ENCODE assay signal across 24 cellular contexts in the genomic region with DNA sequence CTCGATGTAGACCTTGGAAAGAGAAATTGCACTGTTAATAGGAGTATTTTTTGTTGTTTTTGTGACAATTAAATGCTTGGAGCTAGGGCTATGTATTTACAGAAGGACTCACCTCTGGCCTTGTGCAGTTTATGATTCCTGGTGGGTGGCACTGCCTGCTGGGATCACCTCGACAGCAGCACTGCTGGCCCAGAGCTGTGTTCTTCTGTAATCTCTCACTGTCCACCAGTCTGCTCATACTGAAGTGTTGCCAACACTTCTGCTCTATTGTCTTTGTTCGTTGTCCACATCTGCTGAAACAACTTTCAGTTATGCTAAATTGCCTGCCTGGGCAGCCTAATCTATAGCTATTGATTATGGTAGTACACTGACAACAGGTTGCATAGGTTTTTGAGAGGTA.
DNase-seq lines count a peak whose midpoint lies in the region; ATAC-seq, FAIRE-seq and TF ChIP-seq lines count a peak whose summit lies in the region.
"Had no signal": no experiment of that assay in that cellular context is flagged by ENCODE, and none has a peak within 500 bp of the region (broad histone marks: within the 10 kb centered on the region; RNA-seq: fewer than 3 reads in every experiment).

No MANE protein-coding gene starts in this region.

- no peak for DNase-seq in bronchial epithelial cell (ENCODE audit: low read depth)
- no peak for DNase-seq in left cardiac atrium
- no peak for DNase-seq in testis
- DNase-seq in NCI-H2227 (lab: John Stamatoyannopoulos, UW; ENCODE audit: unreplicated experiment), result no peak
- no peak for DNase-seq in nephron progenitor cell
- DNase-seq: activated CD4-positive, alpha-beta T cell treated with anti-CD3 and anti-CD28 coated beads, Interleukin-2, amount 10 ng/mL, durations not matched to agents 24 days and 14 days; activated naive CD4-positive, alpha-beta T cell treated with anti-CD3 and anti-CD28 coated beads for 36 hours; activated T-cell treated with anti-CD3 and anti-CD28 coated beads, Interleukin-2, amount 50 U/mL, for 48 hours; amniotic stem cell; dermis blood vessel endothelial cell; HCEC 1CT; NCI-H1694; psoas muscle; stimulated activated CD4-positive, alpha-beta T cell treated with anti-CD3 and anti-CD28 coated beads, Interleukin-2, amount 100 ng/mL, for 24 hours had no signal

- H3K9ac ChIP-seq in rectal smooth muscle tissue (ENCODE audit: low read length), result no peak overlapping the region

- H3K36me3 ChIP-seq in HEK293 (ENCODE audit: control insufficient read depth in 2 of 2, insufficient read depth in 1 of 2, low read length in 2 of 2) (no peaks in the 10 kb centered on the region), bronchial epithelial cell (ENCODE audit: control insufficient read depth, insufficient read depth, low read length) (no peaks in the 10 kb centered on the region), rectal smooth muscle tissue (ENCODE audit: control insufficient read depth, insufficient read depth, low read length) (no peaks in the 10 kb centered on the region), testis (ENCODE audit: low read depth, missing control alignments) (no peaks in the 10 kb centered on the region)
- H3K36me3 ChIP-seq: neutrophil, suprapubic skin, vagina had no signal

- FAIRE-seq in bronchial epithelial cell (lab: Jason Lieb, UNC), result peak; percentile 86

- H3K36me3 Mint-ChIP-seq in nephron progenitor cell (ENCODE audit: low read depth), result peaks cover 4% of the 10 kb centered on the region

- WGBS in testis, 2 donors, result 45 to 52% methylated on average over 3 of the region's 3 CpGs

- TF ChIP-seq POLR2A in testis (IDR thresholded peaks at IDR 0.05), result no peak

- H3K4me3 ChIP-seq in HEK293 (ENCODE audit: low read depth, low read length) (no peak overlapping the region), bronchial epithelial cell (ENCODE audit: low read depth, low read length) (no peak overlapping the region), rectal smooth muscle tissue (ENCODE audit: low read length) (no peak overlapping the region), testis (no peak overlapping the region)
- H3K4me3 ChIP-seq: lung, psoas muscle, smooth muscle cell, suprapubic skin, vagina had no signal

- intact Hi-C loops in left cardiac atrium (cut with DNase I), result no loop called here
- intact Hi-C loops in testis (cut with DNase I; ENCODE audit: low total_unique reads), result no loop called here

- peak; percentile 59 to 69 for ATAC-seq in left cardiac atrium
- ATAC-seq in GM21619 (IDR thresholded peaks at IDR 0.05; ENCODE audit: unreplicated experiment), result no peak
- ATAC-seq: psoas muscle had no signal

- H3K4me1 ChIP-seq in HEK293 (ENCODE audit: control insufficient read depth, insufficient read depth, low read length) (0 out of 2 replicates have a peak, but pooled peaks cover 2% of the 10 kb centered on the region), rectal smooth muscle tissue (ENCODE audit: control insufficient read depth, insufficient read depth, low read length) (peaks cover 21% of the 10 kb centered on the region), testis (no peaks in the 10 kb centered on the region)

- CTCF ChIA-PET in HEK293 (lab: Yijun Ruan, JAX), result interaction anchor here (0.7 to 2.7 kb wide), 3 partner anchors 24 to 86 kb away, joined by 3 to 19 read pairs (median 3); no protein-coding TSS in a partner anchor

- peaks cover 5% of the 10 kb centered on the region for H3K27me3 Mint-ChIP-seq in nephron progenitor cell (ENCODE audit: low read depth, poor library complexity)

- POLR2A ChIA-PET in HEK293 (lab: Yijun Ruan, JAX), result no interaction called here

- H3K27ac ChIP-seq in HEK293 (ENCODE audit: extremely low read depth, low read depth, low read length), result no peak overlapping the region
- H3K27ac ChIP-seq in rectal smooth muscle tissue (ENCODE audit: low read depth, low read length), result peak overlapping the region; percentile 38
- no peak overlapping the region for H3K27ac ChIP-seq in testis
- H3K27ac ChIP-seq: C4-2B, neutrophil, psoas muscle, suprapubic skin, vagina, VCaP had no signal

- H3K27me3 ChIP-seq in bronchial epithelial cell (ENCODE audit: control insufficient read depth, insufficient read depth, low read length), result no peaks in the 10 kb centered on the region
- no peaks in the 10 kb centered on the region for H3K27me3 ChIP-seq in rectal smooth muscle tissue (ENCODE audit: control insufficient read depth, insufficient read depth, low read length)
- H3K27me3 ChIP-seq in testis, result no peaks in the 10 kb centered on the region
- H3K27me3 ChIP-seq: suprapubic skin, vagina had no signal

- H3K27ac Mint-ChIP-seq in nephron progenitor cell, result no peak overlapping the region
- H3K27ac Mint-ChIP-seq: activated CD4-positive, alpha-beta T cell treated with anti-CD3 and anti-CD28 coated beads, Interleukin-2, amount 10 ng/mL, durations not matched to agents 24 days and 14 days; activated naive CD4-positive, alpha-beta T cell treated with anti-CD3 and anti-CD28 coated beads for 36 hours had no signal

- TF ChIP-seq CTCF in HEK293 (tag by site-specific recombination; IDR thresholded peaks at IDR 0.05) (no peak), bronchial epithelial cell (IDR thresholded peaks at IDR 0.05; ENCODE audit: insufficient read depth, low read length, severe bottlenecking) (no peak), testis (IDR thresholded peaks at IDR 0.05) (no peak), nephron progenitor cell (IDR thresholded peaks at IDR 0.05) (no peak)

- H3K9me3 ChIP-seq in HEK293 (ENCODE audit: control insufficient read depth, insufficient read depth, low read depth, low read length), result no peaks in the 10 kb centered on the region
- no peaks in the 10 kb centered on the region for H3K9me3 ChIP-seq in testis
- H3K9me3 ChIP-seq: neutrophil, psoas muscle, suprapubic skin, vagina had no signal

- no peaks in the 10 kb centered on the region for H3K9me3 Mint-ChIP-seq in nephron progenitor cell
- H3K9me3 Mint-ChIP-seq: activated CD4-positive, alpha-beta T cell treated with anti-CD3 and anti-CD28 coated beads, Interleukin-2, amount 10 ng/mL, durations not matched to agents 24 days and 14 days; activated naive CD4-positive, alpha-beta T cell treated with anti-CD3 and anti-CD28 coated beads for 36 hours had no signal

- H3K4me3 Mint-ChIP-seq in nephron progenitor cell, result no peak overlapping the region
- H3K4me3 Mint-ChIP-seq: activated CD4-positive, alpha-beta T cell treated with anti-CD3 and anti-CD28 coated beads, Interleukin-2, amount 10 ng/mL, durations not matched to agents 24 days and 14 days; activated naive CD4-positive, alpha-beta T cell treated with anti-CD3 and anti-CD28 coated beads for 36 hours had no signal

- H3K4me1 Mint-ChIP-seq in nephron progenitor cell, result peaks cover 38% of the 10 kb centered on the region
- H3K4me1 Mint-ChIP-seq: activated CD4-positive, alpha-beta T cell treated with anti-CD3 and anti-CD28 coated beads, Interleukin-2, amount 10 ng/mL, durations not matched to agents 24 days and 14 days had no signal

TF ChIP-seq in HEK293, 187 proteins besides CTCF, POLR2A, EP300 and RAD21:
- no peak for TF ChIP-seq ZNF10 (tag by site-specific recombination; IDR thresholded peaks at IDR 0.05)
- peak; percentile 60 for TF ChIP-seq ZIC2 (tag by site-specific recombination; IDR thresholded peaks at IDR 0.05)
